10 cellular contexts compared by ENCODE assay signal in the genomic region with DNA sequence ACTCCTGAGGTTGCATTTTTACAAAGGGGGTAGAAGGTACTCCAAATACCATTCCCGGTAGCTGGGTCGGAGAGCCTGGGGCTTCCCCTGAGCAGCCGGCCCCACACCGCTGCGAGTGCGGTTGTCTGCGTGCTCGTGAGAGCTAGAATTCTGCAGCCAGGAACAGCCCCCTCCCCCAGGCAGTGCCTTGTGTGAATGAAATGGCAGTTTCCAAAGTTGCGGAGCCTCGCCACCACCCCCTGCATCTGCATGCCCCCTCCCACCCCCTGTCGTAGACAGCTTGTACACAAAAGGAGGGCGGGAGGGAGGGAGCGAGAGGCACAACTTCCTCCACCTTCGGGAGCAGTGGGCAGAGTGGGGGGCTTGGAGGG. TPM values are rescaled to one million over a fixed set of nuclear protein-coding genes. Genes with fewer than 3 reads are reported as not detected.
A peak's percentile ranks its signal among the peaks of the same experiment; 100 is the strongest.
DNase-seq lines count a peak whose midpoint lies in the region; ATAC-seq and TF ChIP-seq lines count a peak whose summit lies in the region.
"Had no signal": no experiment of that assay in that cellular context is flagged by ENCODE, and none has a peak within 500 bp of the region (broad histone marks: within the 10 kb centered on the region; RNA-seq: fewer than 3 reads in every experiment).

No MANE protein-coding gene starts in this region.

- no peak for TF ChIP-seq CTCF in endodermal cell (conservative IDR thresholded peaks at IDR 0.05)

- WGBS in endodermal cell (ENCODE audit: insufficient coverage in 1 of 2, insufficient read length in 1 of 2), 2 experiments = 0% methylated on average over 14 of the region's 14 CpGs; no CpG with 5 or more reads in 1 of the 2 experiments

- no peaks in the 10 kb centered on the region for H3K36me3 ChIP-seq in CD4-positive, CD25-positive, alpha-beta regulatory T cell (ENCODE audit: control insufficient read depth, insufficient read depth, low read length)
- peaks cover 19% of the 10 kb centered on the region for H3K36me3 ChIP-seq in endodermal cell (ENCODE audit: control insufficient read depth, insufficient read depth, low read length)

- peak overlapping the region; percentile 64 for H3K9ac ChIP-seq in endodermal cell (ENCODE audit: extremely low read depth, low read length, poor library complexity, severe bottlenecking)

- no peak overlapping the region for H3K27ac ChIP-seq in CD4-positive, CD25-positive, alpha-beta regulatory T cell (ENCODE audit: insufficient read depth, low read length, poor library complexity, severe bottlenecking)
- H3K27ac ChIP-seq in endodermal cell (ENCODE audit: low read depth, low read length) = peak overlapping the region; percentile 50

- no peak for DNase-seq in CD4-positive, CD25-positive, alpha-beta regulatory T cell
- DNase-seq in KBM-7 (peak; percentile 30), endodermal cell (peak; percentile 88), occipital lobe (lab: John Stamatoyannopoulos, UW) (peak; percentile 14), ACHN (no peak)
- DNase-seq in effector CD4-positive, alpha-beta T cell = no peak

- H3K36me3 Mint-ChIP-seq in CD4-positive, CD25-positive, alpha-beta regulatory T cell = peaks cover 4% of the 10 kb centered on the region
- peaks cover 36% of the 10 kb centered on the region for H3K36me3 Mint-ChIP-seq in endodermal cell (ENCODE audit: low read depth)

- peaks cover 0 to 35% (median 11%) of the 10 kb centered on the region in 4 donors for H3K4me1 Mint-ChIP-seq in CD4-positive, CD25-positive, alpha-beta regulatory T cell
- H3K4me1 Mint-ChIP-seq in endodermal cell = peaks cover 17% of the 10 kb centered on the region

- no peaks in the 10 kb centered on the region for H3K9me3 ChIP-seq in CD4-positive, CD25-positive, alpha-beta regulatory T cell (ENCODE audit: control insufficient read depth in 2 of 2, low read length in 2 of 2)
- H3K9me3 ChIP-seq in endodermal cell (ENCODE audit: control insufficient read depth, low read length) = no peaks in the 10 kb centered on the region

- peaks cover 64% of the 10 kb centered on the region for H3K27me3 Mint-ChIP-seq in CD4-positive, CD25-positive, alpha-beta regulatory T cell
- H3K27me3 Mint-ChIP-seq in endodermal cell (ENCODE audit: insufficient read depth) = peaks cover 10% of the 10 kb centered on the region

- peak overlapping the region; percentile 82 to 88 (median 84) for H3K4me3 Mint-ChIP-seq in CD4-positive, CD25-positive, alpha-beta regulatory T cell
- H3K4me3 Mint-ChIP-seq in endodermal cell = peak overlapping the region; percentile 97

- no peak for ATAC-seq in CD4-positive, CD25-positive, alpha-beta regulatory T cell (ENCODE audit: low read depth in 2 of 2)
- ATAC-seq in HG02973 (IDR thresholded peaks at IDR 0.05; ENCODE audit: unreplicated experiment) (no peak), GM19328 (IDR thresholded peaks at IDR 0.05; ENCODE audit: unreplicated experiment) (no peak)

- H3K27ac Mint-ChIP-seq in CD4-positive, CD25-positive, alpha-beta regulatory T cell = peak overlapping the region in 1 of 3 donors; percentile 14
- peak overlapping the region; percentile 92 for H3K27ac Mint-ChIP-seq in endodermal cell

- H3K4me1 ChIP-seq in CD4-positive, CD25-positive, alpha-beta regulatory T cell (ENCODE audit: control insufficient read depth, insufficient read depth, low read length, poor library complexity, severe bottlenecking) = peaks cover 26% of the 10 kb centered on the region
- H3K4me1 ChIP-seq in endodermal cell (ENCODE audit: control insufficient read depth, insufficient read depth, low read length) = no peaks in the 10 kb centered on the region

- peak overlapping the region; percentile 26 for H3K4me3 ChIP-seq in CD4-positive, CD25-positive, alpha-beta regulatory T cell (ENCODE audit: low read depth, low read length)
- H3K4me3 ChIP-seq in endodermal cell (ENCODE audit: low read length) = peak overlapping the region; percentile 87

- H3K27me3 ChIP-seq in CD4-positive, CD25-positive, alpha-beta regulatory T cell (ENCODE audit: control insufficient read depth, insufficient read depth, low read length) = peaks cover 18% of the 10 kb centered on the region
- peaks cover 11% of the 10 kb centered on the region for H3K27me3 ChIP-seq in endodermal cell (ENCODE audit: control insufficient read depth, insufficient read depth, low read length, poor library complexity, severe bottlenecking)

- in situ Hi-C loops in KBM-7 (cut with MboI; ENCODE audit: low pct_unique_long_range_greater_than_20kb, low sequenced_read_pairs) (loop anchor here (25.0 kb wide), 2 partner anchors 346 to 546 kb away; no protein-coding TSS in a partner anchor), ACHN (cut with HindIII; ENCODE audit: low pct_ligation_motif_present, low pct_unique_long_range_greater_than_20kb, low sequenced_read_pairs) (no loop called here)

- H3K9me3 Mint-ChIP-seq in CD4-positive, CD25-positive, alpha-beta regulatory T cell = peaks cover 0 to 2% (median 0%) of the 10 kb centered on the region in 7 donors
- H3K9me3 Mint-ChIP-seq in endodermal cell = no peaks in the 10 kb centered on the region

RNA-seq across cellular contexts. Expression of a gene that starts 1.1 kb away (rescaled TPM):
- total RNA-seq in CD4-positive, CD25-positive, alpha-beta regulatory T cell = 2.2 TPM
- polyA plus RNA-seq in CD4-positive, CD25-positive, alpha-beta regulatory T cell = under 1 TPM in 2 of 4 donors, not detected in 2; 0.08 to 0.09 TPM
- 10 to 100 TPM; 36.8 to 52.3 TPM for total RNA-seq in endodermal cell
- 75.7 TPM for polyA plus RNA-seq in endodermal cell (2013, experiment 1 of 2)
- polyA plus RNA-seq in endodermal cell (2013, experiment 2 of 2) = 74.7 TPM
- 75.5 TPM for total RNA-seq in occipital lobe
- total RNA-seq: RPMI7951, subcutaneous adipose tissue had no signal

Comparison
In these comparisons a context has a peak if more than half of its experiments do, and no peak if none do; other contexts are left out.
1. DNase-seq: peak in KBM-7 (single experiment), endodermal cell (single experiment) and occipital lobe (single experiment); none in CD4-positive, CD25-positive, alpha-beta regulatory T cell (0 of 3), effector CD4-positive, alpha-beta T cell (single experiment) and ACHN (single experiment).
2. RNA of a gene that starts 1.1 kb away (total RNA-seq): 75.5 TPM in occipital lobe (single experiment) and 36.8 to 52.3 TPM in endodermal cell; 2.2 TPM in CD4-positive, CD25-positive, alpha-beta regulatory T cell (single experiment); every median in the first group is over 10 times any median in the second.